ENCODE assay signal across 2 cellular contexts in genomic region chr10:56359837-56360236, GRCh38.
TF ChIP-seq lines count a peak whose summit lies in the region.

No MANE protein-coding gene starts in this region.

TF ChIP-seq in H1, 55 proteins besides CTCF, POLR2A, EP300 and RAD21:
- TF ChIP-seq PHF8 (conservative IDR thresholded peaks at IDR 0.05; ENCODE audit: low read depth, low read length): no peak
- no peak for TF ChIP-seq MAX (IDR thresholded peaks at IDR 0.05)
- no peak for TF ChIP-seq GTF2F1 (IDR thresholded peaks at IDR 0.05; ENCODE audit: borderline replicate concordance, low read depth, low read length)
- no peak for TF ChIP-seq SP4 (IDR thresholded peaks at IDR 0.05; ENCODE audit: low read length)
- no peak for TF ChIP-seq CTBP2 (IDR thresholded peaks at IDR 0.05; ENCODE audit: borderline replicate concordance, insufficient read depth, insufficient read length, low read length)
- no peak for TF ChIP-seq RXRA (IDR thresholded peaks at IDR 0.05; ENCODE audit: insufficient read depth, low read depth, low read length)
- no peak for TF ChIP-seq RNF2 (IDR thresholded peaks at IDR 0.05; ENCODE audit: borderline replicate concordance, low read depth, low read length, missing control alignments, poor library complexity, severe bottlenecking)
- no peak for TF ChIP-seq SIX5 (IDR thresholded peaks at IDR 0.05; ENCODE audit: low read depth, low read length)
- no peak for TF ChIP-seq HDAC6 (IDR thresholded peaks at IDR 0.05; ENCODE audit: low read depth, low read length)
- TF ChIP-seq ASH2L (IDR thresholded peaks at IDR 0.05; ENCODE audit: low read length): no peak
- TF ChIP-seq RFX5 (IDR thresholded peaks at IDR 0.05; ENCODE audit: borderline replicate concordance, low read depth, low read length): no peak
- no peak for TF ChIP-seq KDM5A (IDR thresholded peaks at IDR 0.05; ENCODE audit: low read length)
- TF ChIP-seq POU5F1 (IDR thresholded peaks at IDR 0.05; ENCODE audit: low read depth, low read length): no peak
- TF ChIP-seq USF2 (IDR thresholded peaks at IDR 0.05; ENCODE audit: low read length): no peak
- no peak for TF ChIP-seq BRCA1 (IDR thresholded peaks at IDR 0.05; ENCODE audit: low read depth, low read length)
- TF ChIP-seq E2F6 (IDR thresholded peaks at IDR 0.05): no peak
- TF ChIP-seq POLR2AphosphoS5 (IDR thresholded peaks at IDR 0.05; ENCODE audit: low read depth, low read length): no peak
- TF ChIP-seq SP1 (IDR thresholded peaks at IDR 0.05; ENCODE audit: low read depth, low read length): no peak
TF ChIP-seq in H1: peak in this region for 0.

TF ChIP-seq in HEK293T, 16 proteins besides CTCF, POLR2A, EP300 and RAD21:
- TF ChIP-seq NFRKB (IDR thresholded peaks at IDR 0.05) (no peak), LEF1 (IDR thresholded peaks at IDR 0.05; ENCODE audit: borderline replicate concordance) (no peak), HDGF (IDR thresholded peaks at IDR 0.05; ENCODE audit: borderline replicate concordance) (no peak), FOXM1 (IDR thresholded peaks at IDR 0.05; ENCODE audit: borderline replicate concordance) (no peak), PKNOX1 (IDR thresholded peaks at IDR 0.05) (no peak), L3MBTL2 (conservative IDR thresholded peaks at IDR 0.05) (no peak), FOXK2 (IDR thresholded peaks at IDR 0.05) (no peak), ELF4 (IDR thresholded peaks at IDR 0.05) (no peak), SUZ12 (IDR thresholded peaks at IDR 0.05) (no peak), CTBP1 (IDR thresholded peaks at IDR 0.05; ENCODE audit: borderline replicate concordance) (no peak), FOXA1 (IDR thresholded peaks at IDR 0.05) (no peak)
